In genomic region chr22:22548349-22548716, GRCh38 we compare ENCODE assay signal across 26 cellular contexts. TPM values are rescaled to one million over a fixed set of nuclear protein-coding genes. Genes with fewer than 3 reads are reported as not detected.
DNase-seq lines count a peak whose midpoint lies in the region; ATAC-seq, FAIRE-seq and TF ChIP-seq lines count a peak whose summit lies in the region.
"Had no signal": no experiment of that assay in that cellular context is flagged by ENCODE, and none has a peak within 500 bp of the region (broad histone marks: within the 10 kb centered on the region; RNA-seq: fewer than 3 reads in every experiment).

No MANE protein-coding gene starts in this region.

- DNase-seq in NCI-H82 (lab: John Stamatoyannopoulos, UW) (peak; percentile 7), NCI-H82 treated with DMSO at 0.1 percent for 48 hours (lab: John Stamatoyannopoulos, UW; ENCODE audit: unreplicated experiment) (no peak), HL-60 (ENCODE audit: low read depth in 1 of 2, low spot score in 1 of 2) (no peak), H1 (ENCODE audit: low read depth in 1 of 2, low spot score in 2 of 2) (no peak), urothelium cell line (ENCODE audit: low spot score) (no peak), SIG-M5 (lab: John Stamatoyannopoulos, UW) (no peak)
- DNase-seq: BE2C; Caco-2; CD4-positive, CD25-positive, alpha-beta regulatory T cell; CD8-positive, alpha-beta T cell; DMS153; DND-41; EL; GDM1; HFFc6 had no signal

- H3K27me3 ChIP-seq in HL-60 (ENCODE audit: insufficient read depth, poor library complexity, severe bottlenecking) (no peaks in the 10 kb centered on the region), H1 (replicated peaks in 1 of 4; ENCODE audit: control insufficient read depth in 3 of 4, extremely low read depth in 1 of 4, insufficient read depth in 3 of 4, low read length in 3 of 4) (peaks cover 23 to 64% (median 41%) of the 10 kb centered on the region in 4 experiments)
- H3K27me3 ChIP-seq: BE2C had no signal

- no peaks in the 10 kb centered on the region for H3K4me1 ChIP-seq in H1 (replicated peaks in 1 of 4; ENCODE audit: control insufficient read depth in 3 of 4, insufficient read depth in 4 of 4, low read length in 3 of 4)
- H3K4me1 ChIP-seq: BE2C, Caco-2, HAP-1 had no signal

- FAIRE-seq in H1 (lab: Jason Lieb, UNC) (no peak), urothelium cell line (lab: Jason Lieb, UNC) (peak; percentile 50)
- FAIRE-seq: A204.1, GM12878, GM19239, H54 had no signal

- POLR2A ChIA-PET in H1 (lab: Charles Lee; ENCODE audit: partially characterized antibody) = no interaction called here

- H3K9ac ChIP-seq in H1 (replicated peaks in 1 of 4; ENCODE audit: extremely low read depth in 1 of 4, low read depth in 3 of 4, low read length in 3 of 4) = no peak overlapping the region

- TF ChIP-seq CTCF in HL-60 (IDR thresholded peaks at IDR 0.05; ENCODE audit: insufficient read depth, low read length) (no peak), H1 (IDR thresholded peaks at IDR 0.05; ENCODE audit: control extremely low read depth in 1 of 3, insufficient read depth in 1 of 3, low read depth in 1 of 3, low read length in 3 of 3) (no peak)

- H3K4me2 ChIP-seq in H1 (ENCODE audit: insufficient read depth in 1 of 2, low read depth in 2 of 2, low read length in 2 of 2) = no peak overlapping the region
- H3K4me2 ChIP-seq: GM23338 had no signal

- H3K4me3 ChIP-seq in HL-60 (replicated peaks; ENCODE audit: insufficient read depth, low read length) (no peak overlapping the region), H1 (ENCODE audit: extremely low read depth in 1 of 4, insufficient read depth in 2 of 4, low read depth in 3 of 4, low read length in 4 of 4) (no peak overlapping the region)
- H3K4me3 ChIP-seq: GM12878, GM23338, HAP-1 had no signal

- ATAC-seq in HG02981 (IDR thresholded peaks at IDR 0.05; ENCODE audit: unreplicated experiment) (no peak), HG02884 (IDR thresholded peaks at IDR 0.05; ENCODE audit: unreplicated experiment) (no peak)
- ATAC-seq: CD8-positive, alpha-beta T cell; GM12878; GM23338 had no signal

- no peaks in the 10 kb centered on the region for H3K36me3 ChIP-seq in H1 (ENCODE audit: control insufficient read depth in 2 of 4, insufficient read depth in 4 of 4, low read length in 3 of 4)
- H3K36me3 ChIP-seq: BE2C, HAP-1 had no signal

- H4K20me1 ChIP-seq in H1 (replicated peaks in 1 of 2; ENCODE audit: control insufficient read depth in 1 of 2, insufficient read depth in 2 of 2, low read length in 2 of 2) = peaks cover 0 to 1% of the 10 kb centered on the region in 2 experiments

- H4K91ac ChIP-seq in H1 (replicated peaks; ENCODE audit: insufficient read length, low read length) = no peak overlapping the region

- H2BK20ac ChIP-seq in H1 (ENCODE audit: low read length) = no peak overlapping the region

- H3K79me2 ChIP-seq in H1 (ENCODE audit: control insufficient read depth in 1 of 2, insufficient read depth in 2 of 2, low read length in 2 of 2) = no peaks in the 10 kb centered on the region

- peak overlapping the region; percentile 35; the same call in 1 of the 2 replicates for H4K8ac ChIP-seq in H1 (ENCODE audit: extremely low read depth, insufficient read depth, low read length)

- H2BK120ac ChIP-seq in H1 (replicated peaks; ENCODE audit: low read depth, low read length) = no peak overlapping the region

- CTCF ChIA-PET in H1 (lab: Charles Lee; ENCODE audit: partially characterized antibody) = no interaction called here

- H3K9me3 ChIP-seq in H1 (ENCODE audit: insufficient read depth in 2 of 2, low read depth in 1 of 2, low read length in 1 of 2) = peaks cover 27 to 48% of the 10 kb centered on the region in 2 experiments; a peak in 3 of 4 replicates
- H3K9me3 ChIP-seq: BE2C, Caco-2, HAP-1 had no signal

- H3K27ac ChIP-seq in HL-60 (replicated peaks) (peak overlapping the region; percentile 58; the same call in 1 of the 2 replicates), H1 (ENCODE audit: low read depth, low read length) (no peak overlapping the region)
- H3K27ac ChIP-seq: 22Rv1, C4-2B had no signal

- H2AFZ ChIP-seq in H1 (ENCODE audit: low read length) = no peak overlapping the region
- H2AFZ ChIP-seq: GM23338 had no signal

- no peak overlapping the region for H4K5ac ChIP-seq in H1 (ENCODE audit: insufficient read length, low read depth, low read length)

- no peaks in the 10 kb centered on the region for H3K79me1 ChIP-seq in H1 (ENCODE audit: low read depth, low read length)

- TF ChIP-seq EP300 in H1 (IDR thresholded peaks at IDR 0.05; ENCODE audit: borderline replicate concordance in 1 of 2, low read depth in 2 of 2, low read length in 2 of 2) = no peak

- no peak overlapping the region for H3K14ac ChIP-seq in H1 (ENCODE audit: insufficient read length)

- no peak overlapping the region for H2BK15ac ChIP-seq in H1 (ENCODE audit: low read length)

- no peak overlapping the region for H3K56ac ChIP-seq in H1 (replicated peaks; ENCODE audit: insufficient read length, low read depth, low read length)

- H3K4ac ChIP-seq in H1 (replicated peaks; ENCODE audit: insufficient read length, low read depth, low read length) = no peak overlapping the region

- no peak overlapping the region for H3K23ac ChIP-seq in H1 (ENCODE audit: insufficient read length)

- TF ChIP-seq POLR2A in H1 (IDR thresholded peaks at IDR 0.05; ENCODE audit: control extremely low read depth in 1 of 2, low read depth in 2 of 2, low read length in 2 of 2) = no peak

- no peak overlapping the region for H3K18ac ChIP-seq in H1 (ENCODE audit: extremely low read depth, low read length)

- no peak overlapping the region for H2BK12ac ChIP-seq in H1 (ENCODE audit: low read depth, low read length)

- WGBS in H1 (ENCODE audit: extremely low coverage in 1 of 2, insufficient coverage in 1 of 2, insufficient read length in 1 of 2, insufficient replicate concordance in 2 of 2, low coverage in 1 of 2, low lambda C conversion rate in 2 of 2, missing lambda C conversion rate in 1 of 2), 2 experiments = 61% methylated on average over 9 of the region's 9 CpGs; no CpG with 5 or more reads in 1 of the 2 experiments

- H3K23me2 ChIP-seq in H1 (ENCODE audit: low read depth, low read length) = no peaks in the 10 kb centered on the region

- TF ChIP-seq RAD21 in H1 (IDR thresholded peaks at IDR 0.05 in 1 of 2, conservative IDR thresholded peaks at IDR 0.05 in 1 of 2; ENCODE audit: low read depth in 2 of 2, low read length in 2 of 2) = no peak

- no peak overlapping the region for H2AK5ac ChIP-seq in H1 (ENCODE audit: low read depth, low read length)

- no peak overlapping the region for H2BK5ac ChIP-seq in H1 (ENCODE audit: low read depth, low read length)

TF ChIP-seq in H1, 55 proteins besides CTCF, POLR2A, EP300 and RAD21:
- no peak for TF ChIP-seq MAFK (IDR thresholded peaks at IDR 0.05; ENCODE audit: low read depth, low read length)

RNA-seq across cellular contexts. Expression of gene PRAME, which starts 10.7 kb away (rescaled TPM):
- 0.46 and 1.1 TPM in 2 replicates for total RNA-seq in H1 (2021; fragmentation: NEBNext Ultra II Directional; extraction: Animal tissue kit (Norgen Biotek cat#: 25700))
- 0.15 and 0.36 TPM in 2 replicates for polyA plus RNA-seq in H1 (2011; rRNA removed)
- polyA plus RNA-seq in H1 (2011; cell fraction: cytosol; rRNA removed) = 0.30 TPM
- 0.61 TPM for polyA plus RNA-seq in H1 (2011; cell fraction: nucleus; rRNA removed)
- 0.13 to 0.27 TPM in 2 of 4 replicates, not detected in the others for polyA plus RNA-seq in H1 (2012, experiment 1 of 2)
- not detected for polyA plus RNA-seq in H1 (2012, experiment 2 of 2)
- polyA plus RNA-seq in H1 (2013, experiment 1 of 2) = 0.06 TPM
- polyA plus RNA-seq in H1 (2013, experiment 2 of 2) = 0.06 TPM
- 0.15 and 0.41 TPM in 2 replicates for polyA minus RNA-seq in H1 (2011; rRNA and poly(A)+ RNA removed)
- 3.6 TPM for polyA minus RNA-seq in H1 (2011; cell fraction: cytosol; rRNA and poly(A)+ RNA removed)
- polyA minus RNA-seq in H1 (2011; cell fraction: nucleus; rRNA and poly(A)+ RNA removed) = 0.40 TPM
- total RNA-seq: Caco-2; CD4-positive, CD25-positive, alpha-beta regulatory T cell; CD8-positive, alpha-beta T cell; GM23338; HFFc6 had no signal
- polyA plus RNA-seq: CD4-positive, CD25-positive, alpha-beta regulatory T cell; GM23338 had no signal

RNA-seq across cellular contexts. Expression of gene ZNF280A, which starts 28.3 kb away (rescaled TPM):
- 0.48 and 0.61 TPM in 2 replicates for total RNA-seq in H1 (2021; fragmentation: NEBNext Ultra II Directional; extraction: Animal tissue kit (Norgen Biotek cat#: 25700))
- polyA plus RNA-seq in H1 (2011; rRNA removed) = 0.06 and 0.09 TPM in 2 replicates
- 0.17 TPM for polyA plus RNA-seq in H1 (2011; cell fraction: cytosol; rRNA removed)
- polyA plus RNA-seq in H1 (2011; cell fraction: nucleus; rRNA removed) = 0.09 TPM
- 0.13 to 0.45 TPM (median 0.29 TPM) in 4 replicates for polyA plus RNA-seq in H1 (2012, experiment 1 of 2)
- 0.09 TPM for polyA plus RNA-seq in H1 (2012, experiment 2 of 2)
- 0.20 TPM for polyA plus RNA-seq in H1 (2013, experiment 1 of 2)
- 0.20 TPM for polyA plus RNA-seq in H1 (2013, experiment 2 of 2)
- polyA minus RNA-seq in H1 (2011; rRNA and poly(A)+ RNA removed) = 0.50 and 0.66 TPM in 2 replicates
- polyA minus RNA-seq in H1 (2011; cell fraction: cytosol; rRNA and poly(A)+ RNA removed) = 0.51 TPM
- polyA minus RNA-seq in H1 (2011; cell fraction: nucleus; rRNA and poly(A)+ RNA removed) = not detected
- total RNA-seq: CD4-positive, CD25-positive, alpha-beta regulatory T cell; CD8-positive, alpha-beta T cell; GM23338 had no signal
- polyA plus RNA-seq: AG04450; CD4-positive, CD25-positive, alpha-beta regulatory T cell; GM23338 had no signal

RNA-seq across cellular contexts. Expression of gene ZNF280B, which starts 39.8 kb away (rescaled TPM):
- total RNA-seq in H1 (2021; fragmentation: NEBNext Ultra II Directional; extraction: Animal tissue kit (Norgen Biotek cat#: 25700)) = 9.9 and 11.7 TPM in 2 replicates
- polyA plus RNA-seq in H1 (2011; rRNA removed) = 2.5 and 4.8 TPM in 2 replicates
- polyA plus RNA-seq in H1 (2011; cell fraction: cytosol; rRNA removed) = 3.5 TPM
- 1.3 TPM for polyA plus RNA-seq in H1 (2011; cell fraction: nucleus; rRNA removed)
- polyA plus RNA-seq in H1 (2012, experiment 1 of 2) = 3.1 to 4.4 TPM (median 3.3 TPM) in 4 replicates
- 0.41 TPM for polyA plus RNA-seq in H1 (2012, experiment 2 of 2)
- polyA plus RNA-seq in H1 (2013, experiment 1 of 2) = 5.4 TPM
- 5.5 TPM for polyA plus RNA-seq in H1 (2013, experiment 2 of 2)
- 10.7 and 12.8 TPM in 2 replicates for polyA minus RNA-seq in H1 (2011; rRNA and poly(A)+ RNA removed)
- 6.8 TPM for polyA minus RNA-seq in H1 (2011; cell fraction: cytosol; rRNA and poly(A)+ RNA removed)
- 9.2 TPM for polyA minus RNA-seq in H1 (2011; cell fraction: nucleus; rRNA and poly(A)+ RNA removed)
